Comparison of ENCODE assay signal across 8 cellular contexts in the genomic region with DNA sequence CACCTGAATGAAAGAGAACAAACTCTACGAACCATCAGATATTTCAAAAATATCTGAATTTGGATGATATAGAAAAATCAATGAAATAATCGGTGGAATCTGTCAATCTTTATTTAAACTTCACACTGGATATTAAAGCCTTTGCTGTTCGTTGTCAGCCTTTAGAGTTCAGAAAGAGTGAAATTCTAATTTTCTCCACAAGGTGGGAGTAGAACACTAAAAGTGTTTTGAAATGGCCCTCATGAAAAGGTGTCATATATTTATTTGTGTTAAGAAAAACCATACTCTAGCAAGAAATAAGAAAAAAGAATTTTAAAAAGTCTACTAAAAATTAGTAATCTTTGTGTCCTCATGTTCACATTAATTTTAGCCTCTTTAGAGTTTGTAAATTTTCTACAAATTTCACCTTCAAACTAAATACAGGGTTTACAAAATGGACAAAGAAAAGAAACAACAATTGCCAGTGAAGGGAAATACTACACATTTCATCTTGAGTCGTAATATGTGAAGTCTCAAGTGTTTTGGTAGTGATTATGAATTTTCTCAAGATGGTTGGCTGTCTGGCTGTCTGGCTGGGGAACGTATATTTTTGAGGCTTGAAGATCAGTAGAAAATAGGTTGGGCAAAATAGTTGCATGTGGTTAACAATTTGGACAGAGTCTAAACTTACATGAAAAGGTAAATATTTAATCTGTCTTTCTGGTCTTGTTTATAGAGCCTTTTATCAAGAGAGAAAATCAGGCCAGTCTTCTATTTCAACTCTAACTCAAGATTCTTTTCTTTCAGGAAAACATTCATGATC. TPM values are rescaled to one million over a fixed set of nuclear protein-coding genes. Genes with fewer than 3 reads are reported as not detected.
DNase-seq lines count a peak whose midpoint lies in the region; ATAC-seq and TF ChIP-seq lines count a peak whose summit lies in the region.

No MANE protein-coding gene starts in this region.

- H3K27me3 ChIP-seq in A673 (replicated peaks; ENCODE audit: insufficient read depth, low read depth, low read length, poor library complexity) = no peaks in the 10 kb centered on the region
- H3K27me3 ChIP-seq in adrenal gland = no peaks in the 10 kb centered on the region
- H3K27me3 ChIP-seq in upper lobe of left lung = no peaks in the 10 kb centered on the region

- ATAC-seq in HG02852 (IDR thresholded peaks at IDR 0.05; ENCODE audit: unreplicated experiment) = peak; percentile 73
- peak in 1 of 2 donors; percentile 67 for ATAC-seq in upper lobe of left lung (ENCODE audit: low FRiP score in 2 of 2)

- CTCF ChIA-PET in A673 (lab: Charles Lee) = no interaction called here

- no peak overlapping the region for H3K27ac ChIP-seq in A673 (ENCODE audit: low read depth, low read length, poor library complexity, severe bottlenecking)
- H3K27ac ChIP-seq in adrenal gland = no peak overlapping the region
- H3K27ac ChIP-seq in upper lobe of left lung = no peak overlapping the region

- TF ChIP-seq POLR2A in adrenal gland (IDR thresholded peaks at IDR 0.05) = no peak
- TF ChIP-seq POLR2A in upper lobe of left lung (IDR thresholded peaks at IDR 0.05) = no peak

- no peak for TF ChIP-seq EP300 in upper lobe of left lung (IDR thresholded peaks at IDR 0.05)

- POLR2A ChIA-PET in A673 (lab: Charles Lee; ENCODE audit: low non-redundant PET) = no interaction called here

- TF ChIP-seq CTCF in A673 (conservative IDR thresholded peaks at IDR 0.05; ENCODE audit: low read depth, low read length) (peak; percentile 81), GM12873 (IDR thresholded peaks at IDR 0.05; ENCODE audit: insufficient read depth, low read depth, low read length, missing control alignments) (peak; percentile 43), adrenal gland (IDR thresholded peaks at IDR 0.05) (peak; percentile 51 to 83 (median 70)), upper lobe of left lung (IDR thresholded peaks at IDR 0.05) (peak; percentile 45 to 72 (median 64))

- BruUV-seq in A673 (replicated peaks; lab: Mats Ljungman, UMichigan) = no TSS peak

- DNase-seq in A673 (ENCODE audit: low spot score) (peak; percentile 77), NCI-H2029 (lab: John Stamatoyannopoulos, UW) (peak; percentile 39), adrenal gland (no peak), iris pigment epithelial cell (ENCODE audit: low read depth) (peak; percentile 31), upper lobe of left lung (no peak)
- no peak for DNase-seq in stimulated activated CD4-positive, alpha-beta T cell treated with anti-CD3 and anti-CD28 coated beads, Interleukin-1b, Interleukin-23, amount 100 ng/mL, for 48 hours

- no peaks in the 10 kb centered on the region for H3K9me3 ChIP-seq in A673 (ENCODE audit: low read depth, low read length, poor library complexity, severe bottlenecking)
- H3K9me3 ChIP-seq in adrenal gland (replicated peaks in 1 of 3) = no peaks in the 10 kb centered on the region
- H3K9me3 ChIP-seq in upper lobe of left lung = no peaks in the 10 kb centered on the region

- no peaks in the 10 kb centered on the region for H3K36me3 ChIP-seq in A673 (ENCODE audit: insufficient read depth, low read length, poor library complexity, severe bottlenecking)
- H3K36me3 ChIP-seq in adrenal gland (replicated peaks in 1 of 2) = peaks cover 0 to 3% of the 10 kb centered on the region in 2 donors
- no peaks in the 10 kb centered on the region for H3K36me3 ChIP-seq in upper lobe of left lung

- H3K4me3 ChIP-seq in A673 (ENCODE audit: low read depth, low read length, poor library complexity, severe bottlenecking) (no peak overlapping the region), adrenal gland (no peak overlapping the region), upper lobe of left lung (no peak overlapping the region)

- 22 to 26% (median 24%) methylated on average over 5 of the region's 5 CpGs for WGBS in adrenal gland, 4 donors
- 18 to 22% methylated on average over 5 of the region's 5 CpGs for WGBS in upper lobe of left lung, 2 donors

- intact Hi-C loops in A673 (cut with micrococcal nuclease; ENCODE audit: unreplicated experiment) = loop anchor here (1.0 to 10.0 kb wide), 3 partner anchors 158 to 1831 kb away; no protein-coding TSS in a partner anchor
- intact Hi-C loops in adrenal gland (cut with DNase I) = no loop called here

- peaks cover 3% of the 10 kb centered on the region for H3K4me1 ChIP-seq in A673 (ENCODE audit: insufficient read depth, low read length, poor library complexity, severe bottlenecking)
- no peaks in the 10 kb centered on the region for H3K4me1 ChIP-seq in adrenal gland (replicated peaks in 1 of 2)
- no peaks in the 10 kb centered on the region for H3K4me1 ChIP-seq in upper lobe of left lung

RNA-seq across cellular contexts. Expression of a gene that starts 43.7 kb away (rescaled TPM):
- total RNA-seq in A673 (2021) (8.1 and 12.9 TPM in 2 replicates), adrenal gland (100 to 1,000 TPM in 1 of 8 donors, 10 to 100 TPM in 7; 21.6 to 157 (median 45.5) TPM), upper lobe of left lung (10 to 100 TPM in 5 of 6 donors, 1 to 10 TPM in 1; 5.2 to 54.1 (median 29.0) TPM)
- polyA plus RNA-seq in adrenal gland = 100 to 1,000 TPM in 1 of 3 donors, 1 to 10 TPM in 2; 8.4 to 175 (median 9.0) TPM

RNA-seq across cellular contexts. Expression of a gene that starts 43.8 kb away (rescaled TPM):
- total RNA-seq in A673 (2021) (38.1 and 39.4 TPM in 2 replicates), adrenal gland (10 to 100 TPM; 16.6 to 35.6 (median 26.7) TPM), upper lobe of left lung (10 to 100 TPM in 5 of 6 donors, 1 to 10 TPM in 1; 8.2 to 32.9 (median 19.8) TPM)
- 10 to 100 TPM in 1 of 3 donors, 1 to 10 TPM in 2; 5.9 to 58.3 (median 7.3) TPM for polyA plus RNA-seq in adrenal gland

Comparison
In these comparisons a context has a peak if more than half of its experiments do, and no peak if none do; other contexts are left out.
1. DNase-seq: peak in A673 (single experiment), NCI-H2029 (single experiment) and iris pigment epithelial cell (single experiment); none in adrenal gland (0 of 7), upper lobe of left lung (0 of 2) and stimulated activated CD4-positive, alpha-beta T cell treated with anti-CD3 and anti-CD28 coated beads, Interleukin-1b, Interleukin-23, amount 100 ng/mL, for 48 hours (single experiment).
2. Peak in every context shown above with its lines, with median percentiles within 50 percentile points of each other: CTCF ChIP-seq.